ENCODE assay signal across 19 cellular contexts in the genomic region with DNA sequence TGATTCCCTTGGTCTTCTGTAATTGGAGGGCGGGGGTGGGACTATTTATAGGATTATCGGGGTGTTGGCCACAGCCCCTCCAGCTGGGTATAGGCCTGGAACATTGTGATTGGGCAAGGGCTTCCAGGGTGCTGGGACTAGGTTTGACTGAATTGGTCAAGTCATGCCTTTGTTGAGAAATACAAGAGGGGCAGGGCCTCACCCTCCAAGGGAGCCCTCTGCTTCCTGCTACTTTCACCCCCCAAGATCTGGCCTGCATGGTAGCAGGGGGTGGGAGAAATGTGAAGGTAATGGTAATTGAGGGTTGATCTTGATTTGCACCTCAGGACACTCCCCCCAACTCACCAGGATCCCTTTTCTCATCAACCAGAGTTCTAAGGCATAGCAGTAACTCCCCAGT. TPM values are rescaled to one million over a fixed set of nuclear protein-coding genes. Genes with fewer than 3 reads are reported as not detected.
DNase-seq lines count a peak whose midpoint lies in the region; ATAC-seq and TF ChIP-seq lines count a peak whose summit lies in the region.
"Had no signal": no experiment of that assay in that cellular context is flagged by ENCODE, and none has a peak within 500 bp of the region (broad histone marks: within the 10 kb centered on the region; RNA-seq: fewer than 3 reads in every experiment).

No MANE protein-coding gene starts in this region.

- H3K4me3 ChIP-seq in neuronal stem cell (ENCODE audit: low read length in 2 of 2) = no peak overlapping the region
- H3K4me3 ChIP-seq: gastroesophageal sphincter, MG63, vagina had no signal

- no peak overlapping the region for H4K8ac ChIP-seq in neuronal stem cell (ENCODE audit: low read depth, low read length)

- H3K4me1 Mint-ChIP-seq in brain = peaks cover 50% of the 10 kb centered on the region

- H3K79me1 ChIP-seq in neuronal stem cell (ENCODE audit: low read depth, low read length) = no peaks in the 10 kb centered on the region

- H3K23ac ChIP-seq in neuronal stem cell (ENCODE audit: low read depth, low read length, poor library complexity) = no peak overlapping the region

- no peak overlapping the region for H3K4me2 ChIP-seq in neuronal stem cell (ENCODE audit: insufficient read depth, low read length, poor library complexity, severe bottlenecking)

- no peak overlapping the region for H3K9ac ChIP-seq in neuronal stem cell (ENCODE audit: low read depth, low read length, poor library complexity)

- peak overlapping the region in 2 of 5 experiments; percentile 40 to 71 for H3K4me3 Mint-ChIP-seq in brain
- H3K4me3 Mint-ChIP-seq: T-helper 2 cell treated with Interferon-gamma antibody and Interleukin-4, amounts not matched to agents 5 μg/mL and 100 μg/mL, for 36 hours had no signal

- H2BK15ac ChIP-seq in neuronal stem cell (ENCODE audit: low read length) = no peak overlapping the region

- H3K4ac ChIP-seq in neuronal stem cell (ENCODE audit: low read length) = no peak overlapping the region

- DNase-seq in MV-4-11 (lab: John Stamatoyannopoulos, UW) (peak; percentile 39), neuronal stem cell (ENCODE audit: low spot score) (no peak), NCI-H526 (lab: John Stamatoyannopoulos, UW) (no peak)
- DNase-seq in activated naive CD4-positive, alpha-beta T cell treated with Interleukin-2 at 50 U/mL for 16 hours = no peak
- DNase-seq: activated CD4-positive, alpha-beta T cell treated with anti-CD3 and anti-CD28 coated beads for 4 hours; activated T-cell treated with anti-CD3 and anti-CD28 coated beads, Interleukin-2, amount 50 U/mL, for 1 hour; amniotic stem cell; MG63; NCI-H2107; NCI-H748 treated with DMSO at 0.1 percent for 48 hours; RPMI8226; stimulated activated naive CD4-positive, alpha-beta T cell treated with Interleukin-2 at 50 U/mL for 16 hours had no signal

- H3K36me3 ChIP-seq in neuronal stem cell (replicated peaks in 1 of 2; ENCODE audit: control insufficient read depth in 2 of 2, insufficient read depth in 2 of 2, low read length in 2 of 2) = peaks cover 0 to 26% of the 10 kb centered on the region in 2 donors
- H3K36me3 ChIP-seq: gastroesophageal sphincter, MG63, vagina had no signal

- no peaks in the 10 kb centered on the region for H3K9me3 ChIP-seq in neuronal stem cell (replicated peaks in 1 of 2; ENCODE audit: control insufficient read depth in 2 of 2, insufficient read depth in 1 of 2, low read depth in 1 of 2, low read length in 2 of 2)
- H3K9me3 ChIP-seq: gastroesophageal sphincter, MG63, vagina had no signal

- no peak overlapping the region for H3K14ac ChIP-seq in neuronal stem cell (ENCODE audit: low read length)

- H3K27me3 ChIP-seq in neuronal stem cell (ENCODE audit: control insufficient read depth in 3 of 3, insufficient read depth in 3 of 3, low read depth in 1 of 3, low read length in 3 of 3) = no peaks in the 10 kb centered on the region
- H3K27me3 ChIP-seq: MG63, vagina had no signal

- H2BK120ac ChIP-seq in neuronal stem cell (ENCODE audit: low read depth, low read length) = no peak overlapping the region

- H3K27me3 Mint-ChIP-seq in brain = peaks cover 14% of the 10 kb centered on the region

- ATAC-seq in GM21381 (IDR thresholded peaks at IDR 0.05; ENCODE audit: unreplicated experiment) (peak; percentile 16), GM19467 (IDR thresholded peaks at IDR 0.05; ENCODE audit: unreplicated experiment) (no peak)
- ATAC-seq: gastroesophageal sphincter had no signal

- peaks cover 21 to 55% of the 10 kb centered on the region in 2 donors for H3K4me1 ChIP-seq in neuronal stem cell (ENCODE audit: control insufficient read depth in 2 of 2, insufficient read depth in 1 of 2, low read depth in 1 of 2, low read length in 2 of 2)
- H3K4me1 ChIP-seq: gastroesophageal sphincter, vagina had no signal

- H3K18ac ChIP-seq in neuronal stem cell (ENCODE audit: low read length) = peak overlapping the region; percentile 57

- H2BK12ac ChIP-seq in neuronal stem cell (ENCODE audit: low read length) = no peak overlapping the region

- TF ChIP-seq CTCF in brain (conservative IDR thresholded peaks at IDR 0.05) = no peak

- H3K27ac ChIP-seq in neuronal stem cell (replicated peaks; ENCODE audit: low read length) = peak overlapping the region; percentile 88
- H3K27ac ChIP-seq: epithelial cell of prostate, gastroesophageal sphincter, vagina had no signal

- no peak overlapping the region for H2AK5ac ChIP-seq in neuronal stem cell (ENCODE audit: low read depth, low read length)

- no peak overlapping the region for H4K91ac ChIP-seq in neuronal stem cell (ENCODE audit: low read depth, low read length, poor library complexity)

- WGBS in neuronal stem cell (ENCODE audit: extremely low coverage in 2 of 2, insufficient read length in 2 of 2, insufficient replicate concordance in 1 of 2), 2 donors = no CpG with 5 or more reads among the region's 2 CpGs

- H2AFZ ChIP-seq in neuronal stem cell (ENCODE audit: low read length) = no peak overlapping the region

- H3K36me3 Mint-ChIP-seq in brain = no peaks in the 10 kb centered on the region

- peak overlapping the region in 3 of 5 experiments; percentile 66 to 93 (median 88) for H3K27ac Mint-ChIP-seq in brain
- H3K27ac Mint-ChIP-seq: T-helper 2 cell treated with Interferon-gamma antibody and Interleukin-4, amounts not matched to agents 5 μg/mL and 100 μg/mL, for 36 hours had no signal

- H2BK5ac ChIP-seq in neuronal stem cell (ENCODE audit: low read length) = no peak overlapping the region

- peaks cover 0 to 3% (median 0%) of the 10 kb centered on the region in 5 experiments for H3K9me3 Mint-ChIP-seq in brain
- H3K9me3 Mint-ChIP-seq: T-helper 2 cell treated with Interferon-gamma antibody and Interleukin-4, amounts not matched to agents 5 μg/mL and 100 μg/mL, for 36 hours had no signal

RNA-seq across cellular contexts. Expression of a gene that starts 25.2 kb away (rescaled TPM):
- 0.10 TPM for polyA plus RNA-seq in brain (ENCODE audit: insufficient read depth, low read depth, low replicate concordance)
- 53.8 TPM for polyA plus RNA-seq in neuronal stem cell (2013, experiment 1 of 2)
- polyA plus RNA-seq in neuronal stem cell (2013, experiment 2 of 2) = 57.6 TPM
